ENCODE assay signal across 13 cellular contexts in genomic region chr2:110881908-110882307, GRCh38.
A peak's percentile ranks its signal among the peaks of the same experiment; 100 is the strongest.
DNase-seq lines count a peak whose midpoint lies in the region; ATAC-seq lines count a peak whose summit lies in the region.
"Had no signal": no experiment of that assay in that cellular context is flagged by ENCODE, and none has a peak within 500 bp of the region (broad histone marks: within the 10 kb centered on the region; RNA-seq: fewer than 3 reads in every experiment).

No MANE protein-coding gene starts in this region.

- ATAC-seq in GM18499 (IDR thresholded peaks at IDR 0.05; ENCODE audit: insufficient read depth, unreplicated experiment), result peak; percentile 75
- ATAC-seq in GM18907 (IDR thresholded peaks at IDR 0.05; ENCODE audit: unreplicated experiment), result peak; percentile 94
- ATAC-seq in HG02610 (IDR thresholded peaks at IDR 0.05; ENCODE audit: unreplicated experiment), result peak; percentile 96
- peak; percentile 51 for ATAC-seq in HG03571 (IDR thresholded peaks at IDR 0.05; ENCODE audit: unreplicated experiment)
- ATAC-seq: left colon, psoas muscle had no signal

- no peak for DNase-seq in activated effector memory CD4-positive, alpha-beta T cell treated with Interleukin-2 at 50 U/mL for 16 hours
- DNase-seq in globus pallidus (ENCODE audit: low spot score), result no peak
- DNase-seq in NCI-H1436 treated with DMSO at 0.1 percent for 48 hours (lab: John Stamatoyannopoulos, UW), result no peak
- no peak for DNase-seq in KG1 (lab: John Stamatoyannopoulos, UW)
- DNase-seq: DMS 273 treated with DMSO at 0.1 percent for 48 hours; left colon; psoas muscle; stimulated activated CD4-positive, alpha-beta T cell treated with anti-CD3 and anti-CD28 coated beads, Interleukin-1b, Interleukin-23, amount 100 ng/mL, for 48 hours; stimulated activated CD8-positive, alpha-beta memory T cell treated with anti-CD3 and anti-CD28 coated beads, Interleukin-4, amount 100 ng/mL, for 48 hours had no signal
